In genomic region chr1:33516428-33516827, GRCh38 we compare ENCODE assay signal across 26 cellular contexts.
"Had no signal": no experiment of that assay in that cellular context is flagged by ENCODE, and none has a peak within 500 bp of the region (broad histone marks: within the 10 kb centered on the region; RNA-seq: fewer than 3 reads in every experiment).

No MANE protein-coding gene starts in this region.

- H3K27me3 ChIP-seq: brain microvascular endothelial cell, heart right ventricle, left lung, neutrophil, ovary, testis, uterus had no signal

- H3K9me3 Mint-ChIP-seq: activated CD4-positive, alpha-beta memory T cell treated with anti-CD3 and anti-CD28 coated beads, Interleukin-2, amount 10 ng/mL, durations not matched to agents 7 days and 5 days; activated CD4-positive, alpha-beta T cell treated with anti-CD3 and anti-CD28 coated beads, Interleukin-2, amount 10 ng/mL, durations not matched to agents 24 days and 14 days; activated T-cell treated with anti-CD3 and anti-CD28 coated beads, Interleukin-2, amount 50 U/mL, for 24 hours; effector memory CD8-positive, alpha-beta T cell had no signal

- H3K4me3 ChIP-seq: heart right ventricle, left lung, lung, ovary, skin epidermis, testis, uterus had no signal

- DNase-seq: activated CD4-positive, alpha-beta memory T cell treated with anti-CD3 and anti-CD28 coated beads, Interleukin-2, amount 10 ng/mL, durations not matched to agents 7 days and 5 days; activated CD4-positive, alpha-beta T cell treated with anti-CD3 and anti-CD28 coated beads, Interleukin-2, amount 10 ng/mL, durations not matched to agents 24 days and 14 days; activated CD8-positive, alpha-beta memory T cell treated with anti-CD3 and anti-CD28 coated beads, Interleukin-2, amount 50 U/mL, for 48 hours; activated gamma-delta T cell; activated naive CD4-positive, alpha-beta T cell treated with anti-CD3 and anti-CD28 coated beads, Interleukin-2, amount 50 U/mL, for 16 hours; activated T-cell treated with anti-CD3 and anti-CD28 coated beads, Interleukin-2, amount 50 U/mL, for 24 hours; amniotic stem cell; brain microvascular endothelial cell; cortex of kidney; effector memory CD8-positive, alpha-beta T cell; heart right ventricle; left lung; ovary; stimulated activated CD4-positive, alpha-beta T cell treated with anti-CD3 and anti-CD28 coated beads, Interleukin-12 subunit alpha, Interleukin-12 subunit beta, amount 100 ng/mL, for 4 hours; stimulated activated CD4-positive, alpha-beta T cell treated with anti-CD3 and anti-CD28 coated beads, Interleukin-4, amount 100 ng/mL, for 1 hour; stimulated activated naive CD8-positive, alpha-beta T cell treated with anti-CD3 and anti-CD28 coated beads, Interleukin-15, Interleukin-2, amounts not matched to agents 100 U/mL and 50 U/mL, for 24 hours; uterus had no signal

- H3K27me3 Mint-ChIP-seq: activated CD4-positive, alpha-beta T cell treated with anti-CD3 and anti-CD28 coated beads, Interleukin-2, amount 10 ng/mL, durations not matched to agents 24 days and 14 days had no signal

- ATAC-seq: activated CD4-positive, CD25-positive, alpha-beta regulatory T cell treated with anti-CD3 and anti-CD28 coated beads, Interleukin-2, amount 50 U/mL, for 24 hours; effector memory CD8-positive, alpha-beta T cell; left lung; sciatic nerve; stimulated activated naive CD8-positive, alpha-beta T cell treated with anti-CD3 and anti-CD28 coated beads, Interleukin-15, Interleukin-2, amounts not matched to agents 100 U/mL and 50 U/mL, for 24 hours had no signal

- H3K27ac Mint-ChIP-seq: activated CD4-positive, alpha-beta memory T cell treated with anti-CD3 and anti-CD28 coated beads, Interleukin-2, amount 10 ng/mL, durations not matched to agents 7 days and 5 days; activated CD4-positive, alpha-beta T cell treated with anti-CD3 and anti-CD28 coated beads, Interleukin-2, amount 10 ng/mL, durations not matched to agents 24 days and 14 days; activated T-cell treated with anti-CD3 and anti-CD28 coated beads, Interleukin-2, amount 50 U/mL, for 24 hours; effector memory CD8-positive, alpha-beta T cell; nephron; progenitor cell of endocrine pancreas had no signal

- H3K4me3 Mint-ChIP-seq: activated CD4-positive, alpha-beta memory T cell treated with anti-CD3 and anti-CD28 coated beads, Interleukin-2, amount 10 ng/mL, durations not matched to agents 7 days and 5 days; activated CD4-positive, alpha-beta T cell treated with anti-CD3 and anti-CD28 coated beads, Interleukin-2, amount 10 ng/mL, durations not matched to agents 24 days and 14 days; activated T-cell treated with anti-CD3 and anti-CD28 coated beads, Interleukin-2, amount 50 U/mL, for 24 hours; effector memory CD8-positive, alpha-beta T cell; nephron had no signal

- H3K9me3 ChIP-seq: heart right ventricle, left lung, neutrophil, ovary, testis, uterus had no signal

- H3K27ac ChIP-seq: brain microvascular endothelial cell, left lung, neutrophil, ovary, skin epidermis, testis, uterus, VCaP had no signal

- H3K36me3 ChIP-seq: brain microvascular endothelial cell, heart right ventricle, left lung, neutrophil, ovary, uterus had no signal

- H3K4me1 Mint-ChIP-seq: activated CD4-positive, alpha-beta memory T cell treated with anti-CD3 and anti-CD28 coated beads, Interleukin-2, amount 10 ng/mL, durations not matched to agents 7 days and 5 days; activated CD4-positive, alpha-beta T cell treated with anti-CD3 and anti-CD28 coated beads, Interleukin-2, amount 10 ng/mL, durations not matched to agents 24 days and 14 days had no signal

- H3K4me1 ChIP-seq: left lung, uterus had no signal
